ENCODE assay signal across 1 cellular context in genomic region chr6:68333444-68333843, GRCh38.
TF ChIP-seq lines count a peak whose summit lies in the region.

No MANE protein-coding gene starts in this region.

TF ChIP-seq in HepG2, 621 proteins besides CTCF, POLR2A, EP300 and RAD21 (continued from another document):
- TF ChIP-seq ZNF646 (CRISPR knock-in tag; IDR thresholded peaks at IDR 0.05) (no peak), IRF2 (CRISPR knock-in tag; IDR thresholded peaks at IDR 0.05) (no peak), MTA1 (CRISPR knock-in tag; IDR thresholded peaks at IDR 0.05; ENCODE audit: borderline replicate concordance) (no peak), HNF4G (IDR thresholded peaks at IDR 0.05; ENCODE audit: borderline replicate concordance, low read depth, low read length) (no peak), HNF4G (CRISPR knock-in tag; IDR thresholded peaks at IDR 0.05; ENCODE audit: borderline replicate concordance, low read depth) (no peak), RELA (CRISPR knock-in tag; IDR thresholded peaks at IDR 0.05) (no peak), CREBL2 (CRISPR knock-in tag; IDR thresholded peaks at IDR 0.05; ENCODE audit: borderline replicate concordance) (no peak), CAMTA2 (CRISPR knock-in tag; IDR thresholded peaks at IDR 0.05; ENCODE audit: borderline replicate concordance) (no peak), ZNF724P (CRISPR knock-in tag; IDR thresholded peaks at IDR 0.05; ENCODE audit: borderline replicate concordance) (no peak), RAD51 (IDR thresholded peaks at IDR 0.05; ENCODE audit: borderline replicate concordance) (no peak), ZNF747 (CRISPR knock-in tag; IDR thresholded peaks at IDR 0.05; ENCODE audit: borderline replicate concordance) (no peak), DMAP1 (CRISPR knock-in tag; IDR thresholded peaks at IDR 0.05) (no peak)
TF ChIP-seq in HepG2: peak in this region for 0.
